ENCODE assay signal across 14 cellular contexts in genomic region chr5:150507283-150508020, GRCh38. TPM values are rescaled to one million over a fixed set of nuclear protein-coding genes. Genes with fewer than 3 reads are reported as not detected.
A peak's percentile ranks its signal among the peaks of the same experiment; 100 is the strongest.
DNase-seq lines count a peak whose midpoint lies in the region; ATAC-seq, FAIRE-seq and TF ChIP-seq lines count a peak whose summit lies in the region.
"Had no signal": no experiment of that assay in that cellular context is flagged by ENCODE, and none has a peak within 500 bp of the region (broad histone marks: within the 10 kb centered on the region; RNA-seq: fewer than 3 reads in every experiment).

No MANE protein-coding gene starts in this region.

- no peaks in the 10 kb centered on the region for H3K36me3 ChIP-seq in ascending aorta

- no peak for TF ChIP-seq POLR2A in A549 (IDR thresholded peaks at IDR 0.05; ENCODE audit: low read length)

- TF ChIP-seq EP300 in A549 (IDR thresholded peaks at IDR 0.05): no peak

- CTCF ChIA-PET in A549 (lab: Yijun Ruan, JAX): interaction anchor here (1.0 to 33.5 kb wide), 4 partner anchors 10 to 49 kb away, joined by 3 to 439 read pairs (median 226); partner anchors contain the start of gene NDST1
- CTCF ChIA-PET in activated CD4-positive, alpha-beta T cell treated with anti-CD3 and anti-CD28 coated beads, Interleukin-2, amount 10 ng/mL, durations not matched to agents 7 days and 5 days (lab: Charles Lee): interaction anchor here (0.6 to 0.9 kb wide), 2 partner anchors 86 to 932 kb away, joined by 3 read pairs; no protein-coding TSS in a partner anchor

- no peak overlapping the region for H3K27ac Mint-ChIP-seq in activated CD4-positive, alpha-beta T cell treated with anti-CD3 and anti-CD28 coated beads, Interleukin-2, amount 10 ng/mL, durations not matched to agents 7 days and 5 days
- H3K27ac Mint-ChIP-seq: activated T-helper 1 cell treated with anti-CD3 and anti-CD28 coated beads, Interleukin-12 subunit alpha, Interleukin-12 subunit beta, Interleukin-2, Interleukin-4 antibody, amounts not matched to agents 30 ng/mL and 10 ng/mL and 1 ng/mL, durations not matched to agents 14 hours and 24 hours and 36 hours; memory B cell had no signal

- WGBS in A549 (ENCODE audit: missing lambda C conversion rate): 87% methylated on average over 8 of the region's 8 CpGs

- TF ChIP-seq CTCF in A549 (IDR thresholded peaks at IDR 0.05) (no peak), ascending aorta (IDR thresholded peaks at IDR 0.05) (no peak)

- DNase-seq in A549 (ENCODE audit: low read depth in 1 of 2, low spot score in 1 of 2) (no peak), ascending aorta (ENCODE audit: low spot score in 2 of 2) (no peak), kidney tubule cell (ENCODE audit: low spot score) (peak; percentile 36), renal cortical epithelial cell (ENCODE audit: low read depth) (peak; percentile 71), NCI-H1436 (lab: John Stamatoyannopoulos, UW) (no peak), HPDE6-E6E7 (ENCODE audit: extremely low spot score) (no peak)
- DNase-seq in activated T-cell treated with anti-CD3 and anti-CD28 coated beads, Interleukin-2, amount 50 U/mL, for 4 hours: no peak
- no peak for DNase-seq in activated CD4-positive, alpha-beta T cell treated with anti-CD3 and anti-CD28 coated beads, Interleukin-2, amount 10 ng/mL, durations not matched to agents 7 days and 5 days
- DNase-seq: activated CD4-positive, CD25-positive, alpha-beta regulatory T cell; NCI-H1105; NCI-H526 had no signal

- H3K27ac ChIP-seq in A549 (peak overlapping the region in 1 of 2 experiments; percentile 92; a peak in 3 of 6 replicates), ascending aorta (peak overlapping the region; percentile 86 to 91)

- no peak for ATAC-seq in A549
- no peak for ATAC-seq in activated T-cell treated with anti-CD3 and anti-CD28 coated beads, Interleukin-2, amount 50 U/mL, for 4 hours

- no peak for TF ChIP-seq RAD21 in A549 (conservative IDR thresholded peaks at IDR 0.05 in 1 of 2, IDR thresholded peaks at IDR 0.05 in 1 of 2)

- H3K4me3 Mint-ChIP-seq in activated T-cell treated with anti-CD3 and anti-CD28 coated beads, Interleukin-2, amount 50 U/mL, for 4 hours: no peak overlapping the region
- no peak overlapping the region for H3K4me3 Mint-ChIP-seq in activated CD4-positive, alpha-beta T cell treated with anti-CD3 and anti-CD28 coated beads, Interleukin-2, amount 10 ng/mL, durations not matched to agents 7 days and 5 days
- H3K4me3 Mint-ChIP-seq: activated T-helper 1 cell treated with anti-CD3 and anti-CD28 coated beads, Interleukin-12 subunit alpha, Interleukin-12 subunit beta, Interleukin-2, Interleukin-4 antibody, amounts not matched to agents 30 ng/mL and 10 ng/mL and 1 ng/mL, durations not matched to agents 14 hours and 24 hours and 36 hours; central memory CD8-positive, alpha-beta T cell; memory B cell had no signal

- no peaks in the 10 kb centered on the region for H3K9me3 Mint-ChIP-seq in activated T-cell treated with anti-CD3 and anti-CD28 coated beads, Interleukin-2, amount 50 U/mL, for 4 hours
- H3K9me3 Mint-ChIP-seq in activated CD4-positive, alpha-beta T cell treated with anti-CD3 and anti-CD28 coated beads, Interleukin-2, amount 10 ng/mL, durations not matched to agents 7 days and 5 days: no peaks in the 10 kb centered on the region
- H3K9me3 Mint-ChIP-seq: activated T-helper 1 cell treated with anti-CD3 and anti-CD28 coated beads, Interleukin-12 subunit alpha, Interleukin-12 subunit beta, Interleukin-2, Interleukin-4 antibody, amounts not matched to agents 30 ng/mL and 10 ng/mL and 1 ng/mL, durations not matched to agents 14 hours and 24 hours and 36 hours; central memory CD8-positive, alpha-beta T cell; memory B cell had no signal

- H3K4me2 ChIP-seq in A549: 0 out of 3 replicates have a peak overlapping the region, but pooled peaks have one; percentile 2

- intact Hi-C loops in ascending aorta (cut with DNase I): no loop called here

- H3K27me3 ChIP-seq in ascending aorta: no peaks in the 10 kb centered on the region

- H3K4me3 ChIP-seq in A549 (no peak overlapping the region), ascending aorta (peak overlapping the region in 1 of 2 donors; percentile 12)

- FAIRE-seq in A549 (lab: Jason Lieb, UNC): no peak

- H3K4me1 Mint-ChIP-seq in activated T-cell treated with anti-CD3 and anti-CD28 coated beads, Interleukin-2, amount 50 U/mL, for 4 hours (ENCODE audit: low read depth): no peaks in the 10 kb centered on the region
- no peaks in the 10 kb centered on the region for H3K4me1 Mint-ChIP-seq in activated CD4-positive, alpha-beta T cell treated with anti-CD3 and anti-CD28 coated beads, Interleukin-2, amount 10 ng/mL, durations not matched to agents 7 days and 5 days
- H3K4me1 Mint-ChIP-seq: central memory CD8-positive, alpha-beta T cell had no signal

- H3K36me3 Mint-ChIP-seq in activated T-cell treated with anti-CD3 and anti-CD28 coated beads, Interleukin-2, amount 50 U/mL, for 4 hours (ENCODE audit: insufficient read depth): no peaks in the 10 kb centered on the region
- H3K36me3 Mint-ChIP-seq in activated CD4-positive, alpha-beta T cell treated with anti-CD3 and anti-CD28 coated beads, Interleukin-2, amount 10 ng/mL, durations not matched to agents 7 days and 5 days (ENCODE audit: low read depth): no peaks in the 10 kb centered on the region
- H3K36me3 Mint-ChIP-seq: memory B cell had no signal

- peaks cover 84% of the 10 kb centered on the region for H3K4me1 ChIP-seq in A549
- peaks cover 18 to 93% of the 10 kb centered on the region in 2 donors for H3K4me1 ChIP-seq in ascending aorta

- H3K27me3 Mint-ChIP-seq in activated T-cell treated with anti-CD3 and anti-CD28 coated beads, Interleukin-2, amount 50 U/mL, for 4 hours (ENCODE audit: low read depth): no peaks in the 10 kb centered on the region
- H3K27me3 Mint-ChIP-seq in activated CD4-positive, alpha-beta T cell treated with anti-CD3 and anti-CD28 coated beads, Interleukin-2, amount 10 ng/mL, durations not matched to agents 7 days and 5 days: no peaks in the 10 kb centered on the region
- H3K27me3 Mint-ChIP-seq: central memory CD8-positive, alpha-beta T cell; memory B cell had no signal

- H3K9me3 ChIP-seq in A549 (no peaks in the 10 kb centered on the region), ascending aorta (no peaks in the 10 kb centered on the region)

- POLR2A ChIA-PET in A549 (lab: Yijun Ruan, JAX): interaction anchor here (1.6 kb wide), 1 partner anchor 10 kb away, joined by 3 read pairs; no protein-coding TSS in a partner anchor
- POLR2A ChIA-PET in activated CD4-positive, alpha-beta T cell treated with anti-CD3 and anti-CD28 coated beads, Interleukin-2, amount 10 ng/mL, durations not matched to agents 7 days and 5 days (lab: Charles Lee): no interaction called here

TF ChIP-seq in A549, 52 proteins besides CTCF, POLR2A, EP300 and RAD21 (continues in another document):
- TF ChIP-seq ESRRA (IDR thresholded peaks at IDR 0.05; ENCODE audit: borderline replicate concordance, low read length): no peak
- TF ChIP-seq CBX8 (IDR thresholded peaks at IDR 0.05): no peak
- TF ChIP-seq, protein P1, sequence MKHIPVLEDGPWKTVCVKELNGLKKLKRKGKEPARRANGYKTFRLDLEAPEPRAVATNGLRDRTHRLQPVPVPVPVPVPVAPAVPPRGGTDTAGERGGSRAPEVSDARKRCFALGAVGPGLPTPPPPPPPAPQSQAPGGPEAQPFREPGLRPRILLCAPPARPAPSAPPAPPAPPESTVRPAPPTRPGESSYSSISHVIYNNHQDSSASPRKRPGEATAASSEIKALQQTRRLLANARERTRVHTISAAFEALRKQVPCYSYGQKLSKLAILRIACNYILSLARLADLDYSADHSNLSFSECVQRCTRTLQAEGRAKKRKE (CRISPR knock-in tag; IDR thresholded peaks at IDR 0.05; ENCODE audit: low read depth): no peak
- TF ChIP-seq ELK1 (IDR thresholded peaks at IDR 0.05; ENCODE audit: low read depth, low read length): no peak
- TF ChIP-seq RARB (CRISPR knock-in tag; IDR thresholded peaks at IDR 0.05): no peak
- TF ChIP-seq HOXB5 (CRISPR knock-in tag; IDR thresholded peaks at IDR 0.05): no peak
- TF ChIP-seq JUN (IDR thresholded peaks at IDR 0.05): no peak
- TF ChIP-seq POLR2AphosphoS2 (conservative IDR thresholded peaks at IDR 0.05; ENCODE audit: low read length): no peak
- TF ChIP-seq ZNF302 (CRISPR knock-in tag; IDR thresholded peaks at IDR 0.05): no peak
- no peak for TF ChIP-seq EHMT2 (IDR thresholded peaks at IDR 0.05; ENCODE audit: low read depth)
- no peak for TF ChIP-seq TP53 (CRISPR knock-in tag; IDR thresholded peaks at IDR 0.05)

RNA-seq across cellular contexts. Expression of gene NDST1, which starts 0.5 kb away (rescaled TPM):
- polyA plus RNA-seq in A549 (2011; rRNA removed): 24.4 and 27.7 TPM in 2 replicates
- 28.2 and 45.6 TPM in 2 replicates for polyA plus RNA-seq in A549 (2012; cell fraction: cytosol; rRNA removed)
- 70.2 and 91.2 TPM in 2 replicates for polyA plus RNA-seq in A549 (2012; cell fraction: nucleus; rRNA removed)
- polyA plus RNA-seq in A549 (2017; fragmentation: RNase III; extraction: RNeasy Plus Mini Kit Qiagen cat#74134 plus additional on column Dnase treatment): 50.8 to 59.7 TPM (median 55.8 TPM) in 3 replicates
- 37.2 and 50.7 TPM in 2 replicates for polyA minus RNA-seq in A549 (2011; rRNA and poly(A)+ RNA removed)
- 71.5 TPM for total RNA-seq in ascending aorta
- total RNA-seq in renal cortical epithelial cell: 86.0 and 225 TPM in 2 replicates
- total RNA-seq in activated T-cell treated with anti-CD3 and anti-CD28 coated beads, Interleukin-2, amount 50 U/mL, for 4 hours: 1 to 10 TPM; 5.0 to 8.0 (median 5.6) TPM
- under 1 TPM; 0.50 to 0.71 TPM for total RNA-seq in activated CD4-positive, alpha-beta T cell treated with anti-CD3 and anti-CD28 coated beads, Interleukin-2, amount 10 ng/mL, durations not matched to agents 7 days and 5 days

RNA-seq across cellular contexts. Expression of gene RPS14, which starts 57.9 kb away (rescaled TPM):
- polyA plus RNA-seq in A549 (2011; rRNA removed) (3,799 and 4,312 TPM in 2 replicates), A549 (2017; fragmentation: RNase III; extraction: RNeasy Plus Mini Kit Qiagen cat#74134 plus additional on column Dnase treatment) (3,127 to 3,794 TPM (median 3,716 TPM) in 3 replicates)
- 5,803 and 7,483 TPM in 2 replicates for polyA plus RNA-seq in A549 (2012; cell fraction: cytosol; rRNA removed)
- 1,682 and 2,988 TPM in 2 replicates for polyA plus RNA-seq in A549 (2012; cell fraction: nucleus; rRNA removed)
- 949 and 1,168 TPM in 2 replicates for polyA minus RNA-seq in A549 (2011; rRNA and poly(A)+ RNA removed)
- total RNA-seq in ascending aorta (1,928 TPM), renal cortical epithelial cell (1,285 and 3,835 TPM in 2 replicates)
- total RNA-seq in activated T-cell treated with anti-CD3 and anti-CD28 coated beads, Interleukin-2, amount 50 U/mL, for 4 hours: 1,000 to 10,000 TPM; 2,955 to 3,473 (median 3,075) TPM
- 1,000 to 10,000 TPM; 2,151 to 2,478 TPM for total RNA-seq in activated CD4-positive, alpha-beta T cell treated with anti-CD3 and anti-CD28 coated beads, Interleukin-2, amount 10 ng/mL, durations not matched to agents 7 days and 5 days

Comparison
In these comparisons a context has a peak if more than half of its experiments do, and no peak if none do; other contexts are left out.
1. DNase-seq: peak in kidney tubule cell (single experiment) and renal cortical epithelial cell (single experiment); none in A549 (0 of 2), ascending aorta (0 of 2), activated T-cell treated with anti-CD3 and anti-CD28 coated beads, Interleukin-2, amount 50 U/mL, for 4 hours (single experiment), NCI-H1436 (single experiment), HPDE6-E6E7 (single experiment) and activated CD4-positive, alpha-beta T cell treated with anti-CD3 and anti-CD28 coated beads, Interleukin-2, amount 10 ng/mL, durations not matched to agents 7 days and 5 days (single experiment).